Comparison of ENCODE assay signal across 2 cellular contexts in the genomic region with DNA sequence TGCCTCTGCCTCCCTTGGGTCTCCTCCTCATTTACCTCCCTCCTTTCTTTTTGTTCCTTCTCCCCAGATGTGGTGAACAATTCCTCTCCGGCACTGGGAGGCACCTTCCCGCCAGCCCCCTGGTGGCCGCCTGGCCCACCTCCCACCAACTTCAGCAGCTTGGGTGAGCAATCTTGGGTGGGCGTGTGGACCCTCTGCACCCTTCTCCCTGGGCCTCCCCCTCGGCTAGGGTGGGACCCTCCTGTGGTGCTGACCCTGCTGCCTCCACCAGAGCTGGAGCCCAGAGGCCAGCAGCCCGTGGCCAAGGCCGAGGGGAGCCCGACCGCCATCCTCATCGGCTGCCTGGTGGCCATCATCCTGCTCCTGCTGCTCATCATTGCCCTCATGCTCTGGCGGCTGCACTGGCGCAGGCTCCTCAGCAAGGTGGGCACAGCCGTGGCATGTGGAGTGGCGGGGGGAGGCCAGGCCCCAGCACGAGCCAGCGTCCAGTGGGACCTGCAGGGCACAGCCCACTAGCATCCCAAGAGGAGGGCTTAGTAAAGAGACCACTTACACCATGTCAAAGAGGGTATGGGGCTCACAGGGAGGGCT.
TF ChIP-seq lines count a peak whose summit lies in the region.

No MANE protein-coding gene starts in this region.

TF ChIP-seq in SK-N-SH, 30 proteins besides CTCF, POLR2A, EP300 and RAD21 (continued from another document):
- TF ChIP-seq NRF1 (IDR thresholded peaks at IDR 0.05; ENCODE audit: low read depth, low read length) (no peak), TCF12 (IDR thresholded peaks at IDR 0.05) (no peak), EZH2phosphoT487 (IDR thresholded peaks at IDR 0.05; ENCODE audit: borderline replicate concordance, low read depth) (no peak), POLR2AphosphoS5 (IDR thresholded peaks at IDR 0.05; ENCODE audit: low read depth, low read length) (no peak), NFIC (IDR thresholded peaks at IDR 0.05; ENCODE audit: borderline replicate concordance) (no peak)
- TF ChIP-seq, protein P1, sequence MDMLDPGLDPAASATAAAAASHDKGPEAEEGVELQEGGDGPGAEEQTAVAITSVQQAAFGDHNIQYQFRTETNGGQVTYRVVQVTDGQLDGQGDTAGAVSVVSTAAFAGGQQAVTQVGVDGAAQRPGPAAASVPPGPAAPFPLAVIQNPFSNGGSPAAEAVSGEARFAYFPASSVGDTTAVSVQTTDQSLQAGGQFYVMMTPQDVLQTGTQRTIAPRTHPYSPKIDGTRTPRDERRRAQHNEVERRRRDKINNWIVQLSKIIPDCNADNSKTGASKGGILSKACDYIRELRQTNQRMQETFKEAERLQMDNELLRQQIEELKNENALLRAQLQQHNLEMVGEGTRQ (IDR thresholded peaks at IDR 0.05; ENCODE audit: borderline replicate concordance, low read depth, low read length): no peak
TF ChIP-seq in SK-N-SH: peak in this region for 0.

TF ChIP-seq in SK-N-SH treated with all-trans-retinoic acid at 6 μM for 48 hours, 23 proteins besides CTCF, POLR2A, EP300 and RAD21 (continued from another document):
- TF ChIP-seq, protein P2, sequence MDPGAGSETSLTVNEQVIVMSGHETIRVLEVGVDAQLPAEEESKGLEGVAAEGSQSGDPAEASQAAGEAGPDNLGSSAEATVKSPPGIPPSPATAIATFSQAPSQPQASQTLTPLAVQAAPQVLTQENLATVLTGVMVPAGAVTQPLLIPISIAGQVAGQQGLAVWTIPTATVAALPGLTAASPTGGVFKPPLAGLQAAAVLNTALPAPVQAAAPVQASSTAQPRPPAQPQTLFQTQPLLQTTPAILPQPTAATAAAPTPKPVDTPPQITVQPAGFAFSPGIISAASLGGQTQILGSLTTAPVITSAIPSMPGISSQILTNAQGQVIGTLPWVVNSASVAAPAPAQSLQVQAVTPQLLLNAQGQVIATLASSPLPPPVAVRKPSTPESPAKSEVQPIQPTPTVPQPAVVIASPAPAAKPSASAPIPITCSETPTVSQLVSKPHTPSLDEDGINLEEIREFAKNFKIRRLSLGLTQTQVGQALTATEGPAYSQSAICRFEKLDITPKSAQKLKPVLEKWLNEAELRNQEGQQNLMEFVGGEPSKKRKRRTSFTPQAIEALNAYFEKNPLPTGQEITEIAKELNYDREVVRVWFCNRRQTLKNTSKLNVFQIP (CRISPR knock-in tag; IDR thresholded peaks at IDR 0.05; ENCODE audit: borderline replicate concordance, low read depth): no peak
- TF ChIP-seq SNAI2 (CRISPR knock-in tag; IDR thresholded peaks at IDR 0.05) (no peak), BACH2 (CRISPR knock-in tag; IDR thresholded peaks at IDR 0.05; ENCODE audit: borderline replicate concordance) (no peak), ZC3H10 (CRISPR knock-in tag; IDR thresholded peaks at IDR 0.05) (no peak), RARB (CRISPR knock-in tag; IDR thresholded peaks at IDR 0.05) (no peak), ZFP3 (CRISPR knock-in tag; IDR thresholded peaks at IDR 0.05) (no peak), GLIS3 (CRISPR knock-in tag; IDR thresholded peaks at IDR 0.05) (no peak), ESRRG (CRISPR knock-in tag; IDR thresholded peaks at IDR 0.05) (no peak), TCF4 (CRISPR knock-in tag; IDR thresholded peaks at IDR 0.05; ENCODE audit: borderline replicate concordance) (no peak), ISL1 (CRISPR knock-in tag; IDR thresholded peaks at IDR 0.05) (no peak), ZNF70 (CRISPR knock-in tag; IDR thresholded peaks at IDR 0.05) (no peak)
